Comparison of ENCODE assay signal across 27 cellular contexts in genomic region chr4:123967360-123967759, GRCh38.
DNase-seq lines count a peak whose midpoint lies in the region; ATAC-seq and TF ChIP-seq lines count a peak whose summit lies in the region.
"Had no signal": no experiment of that assay in that cellular context is flagged by ENCODE, and none has a peak within 500 bp of the region (broad histone marks: within the 10 kb centered on the region; RNA-seq: fewer than 3 reads in every experiment).

No MANE protein-coding gene starts in this region.

- intact Hi-C loops in heart left ventricle (cut with DNase I) (no loop called here), MCF 10A (cut with micrococcal nuclease) (no loop called here)

- H3K4me1 ChIP-seq in heart left ventricle: peaks cover 0 to 5% (median 0%) of the 10 kb centered on the region in 12 donors
- H3K4me1 ChIP-seq: ascending aorta; BLaER1 treated with 17β-estradiol and CSF1 and Interleukin-3, amounts not matched to agents 10 nM and 100 nM; psoas muscle had no signal

- H3K4me3 Mint-ChIP-seq in osteocyte (ENCODE audit: unreplicated experiment) (no peak overlapping the region), MCF 10A (ENCODE audit: unreplicated experiment) (no peak overlapping the region)
- H3K4me3 Mint-ChIP-seq: activated CD4-positive, alpha-beta memory T cell treated with anti-CD3 and anti-CD28 coated beads, Interleukin-2, amount 10 ng/mL, durations not matched to agents 7 days and 5 days; activated naive CD4-positive, alpha-beta T cell treated with anti-CD3 and anti-CD28 coated beads, Interleukin-2, amount 50 U/mL, for 24 hours; activated T-helper 17 cell treated with anti-CD3 and anti-CD28 coated beads, Interleukin-2, amount 50 U/mL, for 72 hours; naive B cell; stimulated activated naive CD8-positive, alpha-beta T cell treated with anti-CD3 and anti-CD28 coated beads, Interleukin-15, Interleukin-2, amounts not matched to agents 100 ng/mL and 50 ng/mL, for 24 hours had no signal

- ATAC-seq in heart left ventricle: peak; percentile 82 to 95 (median 86)
- ATAC-seq: activated CD4-positive, CD25-positive, alpha-beta regulatory T cell treated with anti-CD3 and anti-CD28 coated beads, Interleukin-2, amount 50 U/mL, for 24 hours; activated T-helper 17 cell treated with anti-CD3 and anti-CD28 coated beads, Interleukin-2, amount 50 U/mL, for 72 hours; HCT116 had no signal

- H3K27me3 ChIP-seq in heart left ventricle: no peaks in the 10 kb centered on the region
- H3K27me3 ChIP-seq: ascending aorta; BLaER1 treated with 17β-estradiol and CSF1 and Interleukin-3, amounts not matched to agents 10 nM and 100 nM had no signal

- POLR2A ChIA-PET in MCF 10A (lab: Yijun Ruan, JAX) (interaction anchor here (1.3 to 1.6 kb wide), 2 partner anchors 8 to 10 kb away, joined by 5 to 6 read pairs; no protein-coding TSS in a partner anchor), GM10248 (lab: Yijun Ruan, JAX) (no interaction called here)

- no peaks in the 10 kb centered on the region for H3K36me3 Mint-ChIP-seq in osteocyte (ENCODE audit: unreplicated experiment)
- no peaks in the 10 kb centered on the region for H3K36me3 Mint-ChIP-seq in MCF 10A (ENCODE audit: insufficient read depth, unreplicated experiment)
- H3K36me3 Mint-ChIP-seq: activated naive CD4-positive, alpha-beta T cell treated with anti-CD3 and anti-CD28 coated beads, Interleukin-2, amount 50 U/mL, for 24 hours; naive B cell had no signal

- TF ChIP-seq CTCF in cardiac fibroblast (IDR thresholded peaks at IDR 0.05; ENCODE audit: low read depth, low read length) (no peak), heart left ventricle (IDR thresholded peaks at IDR 0.05) (no peak), osteocyte (IDR thresholded peaks at IDR 0.05) (no peak), MCF 10A (IDR thresholded peaks at IDR 0.05; ENCODE audit: unreplicated experiment) (no peak), GM10248 (IDR thresholded peaks at IDR 0.05; ENCODE audit: control extremely low read depth, extremely low read depth, low read depth, missing control alignments) (no peak)

- no peak for TF ChIP-seq POLR2A in heart left ventricle (IDR thresholded peaks at IDR 0.05)

- H3K9me3 Mint-ChIP-seq in osteocyte (ENCODE audit: unreplicated experiment): no peaks in the 10 kb centered on the region
- H3K9me3 Mint-ChIP-seq in MCF 10A (ENCODE audit: unreplicated experiment): no peaks in the 10 kb centered on the region
- H3K9me3 Mint-ChIP-seq: activated CD4-positive, alpha-beta memory T cell treated with anti-CD3 and anti-CD28 coated beads, Interleukin-2, amount 10 ng/mL, durations not matched to agents 7 days and 5 days; activated T-helper 17 cell treated with anti-CD3 and anti-CD28 coated beads, Interleukin-2, amount 50 U/mL, for 72 hours had no signal

- no TSS peak for BruUV-seq in MCF 10A (replicated peaks; lab: Mats Ljungman, UMichigan)

- H3K27ac Mint-ChIP-seq in osteocyte (ENCODE audit: unreplicated experiment) (peak overlapping the region; percentile 54), MCF 10A (ENCODE audit: low read depth, unreplicated experiment) (no peak overlapping the region)
- H3K27ac Mint-ChIP-seq: activated CD4-positive, alpha-beta memory T cell treated with anti-CD3 and anti-CD28 coated beads, Interleukin-2, amount 10 ng/mL, durations not matched to agents 7 days and 5 days; activated naive CD4-positive, alpha-beta T cell treated with anti-CD3 and anti-CD28 coated beads, Interleukin-2, amount 50 U/mL, for 24 hours; activated T-helper 17 cell treated with anti-CD3 and anti-CD28 coated beads, Interleukin-2, amount 50 U/mL, for 72 hours; naive B cell; stimulated activated naive CD8-positive, alpha-beta T cell treated with anti-CD3 and anti-CD28 coated beads, Interleukin-15, Interleukin-2, amounts not matched to agents 100 ng/mL and 50 ng/mL, for 24 hours had no signal

- H3K27ac ChIP-seq in heart left ventricle: peak overlapping the region in 7 of 12 donors; percentile 3 to 74 (median 52)
- H3K27ac ChIP-seq: ascending aorta; BLaER1 treated with 17β-estradiol and CSF1 and Interleukin-3, amounts not matched to agents 10 nM and 100 nM; psoas muscle had no signal

- H3K27me3 Mint-ChIP-seq in osteocyte (ENCODE audit: unreplicated experiment) (no peaks in the 10 kb centered on the region), MCF 10A (ENCODE audit: insufficient read depth, unreplicated experiment) (no peaks in the 10 kb centered on the region)
- H3K27me3 Mint-ChIP-seq: activated CD4-positive, alpha-beta memory T cell treated with anti-CD3 and anti-CD28 coated beads, Interleukin-2, amount 10 ng/mL, durations not matched to agents 7 days and 5 days; activated naive CD4-positive, alpha-beta T cell treated with anti-CD3 and anti-CD28 coated beads, Interleukin-2, amount 50 U/mL, for 24 hours; activated T-helper 17 cell treated with anti-CD3 and anti-CD28 coated beads, Interleukin-2, amount 50 U/mL, for 72 hours; naive B cell; stimulated activated naive CD8-positive, alpha-beta T cell treated with anti-CD3 and anti-CD28 coated beads, Interleukin-15, Interleukin-2, amounts not matched to agents 100 ng/mL and 50 ng/mL, for 24 hours had no signal

- no peaks in the 10 kb centered on the region for H3K9me3 ChIP-seq in heart left ventricle
- H3K9me3 ChIP-seq: ascending aorta had no signal

- 63 to 74% (median 72%) methylated on average over 3 of the region's 3 CpGs for WGBS in heart left ventricle, 4 donors

- H3K36me3 ChIP-seq in heart left ventricle: no peaks in the 10 kb centered on the region
- H3K36me3 ChIP-seq: ascending aorta; BLaER1 treated with 17β-estradiol and CSF1 and Interleukin-3, amounts not matched to agents 10 nM and 100 nM had no signal

- CTCF ChIA-PET in MCF 10A (lab: Yijun Ruan, JAX): interaction anchor here (0.6 to 1.1 kb wide), 2 partner anchors 194 to 423 kb away, joined by 3 read pairs; no protein-coding TSS in a partner anchor
- CTCF ChIA-PET in GM10248 (lab: Yijun Ruan, JAX): interaction anchor here (1.4 kb wide), 2 partner anchors 8 to 18 kb away, joined by 3 read pairs; no protein-coding TSS in a partner anchor

- peak; percentile 41 for DNase-seq in AG20443 (ENCODE audit: low spot score)
- DNase-seq in cardiac fibroblast (ENCODE audit: low read depth in 2 of 2): peak; percentile 47 to 72
- no peak for DNase-seq in heart left ventricle
- DNase-seq in osteocyte (ENCODE audit: extremely low spot score, unreplicated experiment): no peak
- DNase-seq in MCF 10A (ENCODE audit: unreplicated experiment): no peak
- no peak for DNase-seq in GM10248 (ENCODE audit: extremely low spot score)
- DNase-seq in EL: no peak
- DNase-seq: ACHN; activated CD4-positive, alpha-beta memory T cell treated with anti-CD3 and anti-CD28 coated beads, Interleukin-2, amount 10 ng/mL, durations not matched to agents 7 days and 5 days; central memory CD4-positive, alpha-beta T cell; DMS79; GF-D8; mesenchymal stem cell; naive B cell; NCI-H1105 treated with DMSO at 0.1 percent for 48 hours; NCI-H2029; NCI-H748 treated with DMSO at 0.1 percent for 48 hours; psoas muscle; small intestine; T-helper 1 cell had no signal

- H3K4me1 Mint-ChIP-seq in osteocyte (ENCODE audit: unreplicated experiment) (peaks cover 17% of the 10 kb centered on the region), MCF 10A (ENCODE audit: insufficient read depth, unreplicated experiment) (no peaks in the 10 kb centered on the region)
- H3K4me1 Mint-ChIP-seq: activated CD4-positive, alpha-beta memory T cell treated with anti-CD3 and anti-CD28 coated beads, Interleukin-2, amount 10 ng/mL, durations not matched to agents 7 days and 5 days; activated naive CD4-positive, alpha-beta T cell treated with anti-CD3 and anti-CD28 coated beads, Interleukin-2, amount 50 U/mL, for 24 hours; activated T-helper 17 cell treated with anti-CD3 and anti-CD28 coated beads, Interleukin-2, amount 50 U/mL, for 72 hours; naive B cell had no signal

- H3K4me3 ChIP-seq in cardiac fibroblast (replicated peaks in 1 of 2; ENCODE audit: low read depth in 2 of 2, low read length in 2 of 2) (no peak overlapping the region), heart left ventricle (no peak overlapping the region)
- H3K4me3 ChIP-seq: ascending aorta; BLaER1 treated with 17β-estradiol and CSF1 and Interleukin-3, amounts not matched to agents 10 nM and 100 nM; psoas muscle had no signal

Comparison
In these comparisons a context has a peak if more than half of its experiments do, and no peak if none do; other contexts are left out.
1. DNase-seq: peak in AG20443 (single experiment) and cardiac fibroblast (2 of 2); none in heart left ventricle (0 of 5), osteocyte (single experiment), MCF 10A (single experiment), GM10248 (single experiment) and EL (single experiment).